In genomic region chr6:147618457-147618856, GRCh38 we compare ENCODE assay signal across 2 cellular contexts.
TF ChIP-seq lines count a peak whose summit lies in the region.

No MANE protein-coding gene starts in this region.

TF ChIP-seq in IMR-90, 13 proteins besides CTCF, POLR2A, EP300 and RAD21:
- no peak for TF ChIP-seq USF2 (IDR thresholded peaks at IDR 0.05; ENCODE audit: low read depth, low read length)
- no peak for TF ChIP-seq SMC3 (IDR thresholded peaks at IDR 0.05; ENCODE audit: low read depth, low read length)
- TF ChIP-seq BHLHE40 (IDR thresholded peaks at IDR 0.05; ENCODE audit: low read depth, low read length): no peak
- TF ChIP-seq RFX5 (IDR thresholded peaks at IDR 0.05; ENCODE audit: low read depth, low read length): no peak
- TF ChIP-seq MAZ (IDR thresholded peaks at IDR 0.05; ENCODE audit: borderline replicate concordance, low read depth, low read length): no peak
- TF ChIP-seq CHD1 (IDR thresholded peaks at IDR 0.05; ENCODE audit: low read depth, low read length): no peak
- no peak for TF ChIP-seq FOS (IDR thresholded peaks at IDR 0.05; ENCODE audit: low read depth, low read length)
- no peak for TF ChIP-seq MAFK (IDR thresholded peaks at IDR 0.05; ENCODE audit: low read depth, low read length)
- no peak for TF ChIP-seq MXI1 (IDR thresholded peaks at IDR 0.05; ENCODE audit: borderline replicate concordance, low read depth, low read length)
- no peak for TF ChIP-seq CEBPB (IDR thresholded peaks at IDR 0.05; ENCODE audit: low read depth, low read length)
- no peak for TF ChIP-seq ELK1 (IDR thresholded peaks at IDR 0.05; ENCODE audit: borderline replicate concordance, low read depth, low read length)
- TF ChIP-seq RCOR1 (IDR thresholded peaks at IDR 0.05; ENCODE audit: insufficient replicate concordance, low read length): no peak

TF ChIP-seq in K562, 482 proteins besides CTCF, POLR2A, EP300 and RAD21:
- no peak for TF ChIP-seq CCAR2 (IDR thresholded peaks at IDR 0.05; ENCODE audit: low read depth, low read length)
- no peak for TF ChIP-seq SMAD4 (CRISPR knock-in tag; conservative IDR thresholded peaks at IDR 0.05)
- TF ChIP-seq ZBTB5 (IDR thresholded peaks at IDR 0.05): no peak
- TF ChIP-seq PURB (CRISPR knock-in tag; IDR thresholded peaks at IDR 0.05; ENCODE audit: low read depth): no peak
- TF ChIP-seq ZNF253 (CRISPR knock-in tag; conservative IDR thresholded peaks at IDR 0.05): no peak
- no peak for TF ChIP-seq BACH1 (tag; IDR thresholded peaks at IDR 0.05)
- TF ChIP-seq TSHZ1 (CRISPR knock-in tag; IDR thresholded peaks at IDR 0.05): no peak
- no peak for TF ChIP-seq ZNF143 (CRISPR knock-in tag; IDR thresholded peaks at IDR 0.05)
- TF ChIP-seq ELK1 (CRISPR knock-in tag; IDR thresholded peaks at IDR 0.05): no peak
- TF ChIP-seq ZNF384 (IDR thresholded peaks at IDR 0.05; ENCODE audit: low read depth, low read length): no peak
- no peak for TF ChIP-seq PTTG1 (tag; IDR thresholded peaks at IDR 0.05; ENCODE audit: low read depth)
- TF ChIP-seq E2F3 (CRISPR knock-in tag; IDR thresholded peaks at IDR 0.05): no peak
- no peak for TF ChIP-seq ZNF212 (CRISPR knock-in tag; IDR thresholded peaks at IDR 0.05)
